In the genomic region with DNA sequence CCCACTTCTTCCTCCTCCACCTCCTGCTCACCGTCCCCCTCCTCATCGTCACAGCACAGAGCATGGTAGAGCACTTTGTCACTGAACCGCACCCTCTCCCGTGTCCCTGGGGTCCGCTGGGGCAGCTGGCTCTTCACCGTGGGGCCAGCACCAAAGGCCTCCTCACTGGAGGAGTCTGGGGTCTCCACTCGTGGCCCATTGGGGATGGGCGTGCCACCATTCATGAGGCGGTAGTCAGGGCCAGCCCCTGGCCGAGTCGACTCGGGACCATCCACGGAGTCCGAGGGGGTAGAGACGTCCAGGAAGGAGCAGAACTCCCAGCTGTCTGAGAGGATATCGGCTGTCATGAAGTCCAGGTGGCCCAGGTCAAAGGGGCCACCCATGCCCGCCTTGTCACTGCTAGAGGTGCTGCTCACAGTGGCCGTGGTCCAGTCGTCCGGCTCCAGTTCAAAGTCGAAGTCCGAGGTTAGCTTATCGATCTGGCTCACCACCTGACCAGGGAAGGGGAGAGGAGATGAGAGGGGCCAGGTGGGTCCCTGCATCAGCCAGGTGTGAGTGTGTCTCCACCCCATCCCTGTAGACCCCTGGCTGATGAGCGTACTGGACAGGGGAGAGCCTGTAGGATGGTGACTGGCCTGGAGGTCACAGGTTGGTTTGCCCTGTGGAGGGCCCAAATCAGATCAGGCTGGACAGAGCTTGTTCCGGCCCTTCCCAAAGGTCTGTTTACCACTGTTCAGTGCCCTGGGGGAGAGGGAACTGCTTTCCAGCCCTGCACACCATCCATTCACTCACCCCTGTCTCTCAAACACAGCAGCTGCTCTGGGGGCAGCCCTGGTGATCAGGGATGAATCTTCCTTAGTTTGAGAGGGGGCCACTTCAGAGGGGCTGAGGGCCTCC, we compare ENCODE assay signal across 1 cellular context.
TF ChIP-seq lines count a peak whose summit lies in the region.

No MANE protein-coding gene starts in this region.

TF ChIP-seq in HepG2, 621 proteins besides CTCF, POLR2A, EP300 and RAD21 (continues in another document):
- peak; percentile 43; the same call in 1 of the 2 replicates for TF ChIP-seq KAT2B (IDR thresholded peaks at IDR 0.05; ENCODE audit: borderline replicate concordance, low read depth, low read length)
- peak; percentile 38; the same call in 1 of the 2 replicates for TF ChIP-seq HDAC1 (CRISPR knock-in tag; IDR thresholded peaks at IDR 0.05)
- TF ChIP-seq, protein P1, sequence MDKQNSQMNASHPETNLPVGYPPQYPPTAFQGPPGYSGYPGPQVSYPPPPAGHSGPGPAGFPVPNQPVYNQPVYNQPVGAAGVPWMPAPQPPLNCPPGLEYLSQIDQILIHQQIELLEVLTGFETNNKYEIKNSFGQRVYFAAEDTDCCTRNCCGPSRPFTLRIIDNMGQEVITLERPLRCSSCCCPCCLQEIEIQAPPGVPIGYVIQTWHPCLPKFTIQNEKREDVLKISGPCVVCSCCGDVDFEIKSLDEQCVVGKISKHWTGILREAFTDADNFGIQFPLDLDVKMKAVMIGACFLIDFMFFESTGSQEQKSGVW (CRISPR knock-in tag; IDR thresholded peaks at IDR 0.05; ENCODE audit: borderline replicate concordance), result no peak
- peak; percentile 32; the same call in 1 of the 2 replicates for TF ChIP-seq HNF4G (IDR thresholded peaks at IDR 0.05; ENCODE audit: borderline replicate concordance, low read depth, low read length)
- 0 out of 2 replicates have a peak, but pooled peaks have one; percentile 39 for TF ChIP-seq HNF4G (CRISPR knock-in tag; IDR thresholded peaks at IDR 0.05; ENCODE audit: borderline replicate concordance, low read depth)
- TF ChIP-seq, protein P2, sequence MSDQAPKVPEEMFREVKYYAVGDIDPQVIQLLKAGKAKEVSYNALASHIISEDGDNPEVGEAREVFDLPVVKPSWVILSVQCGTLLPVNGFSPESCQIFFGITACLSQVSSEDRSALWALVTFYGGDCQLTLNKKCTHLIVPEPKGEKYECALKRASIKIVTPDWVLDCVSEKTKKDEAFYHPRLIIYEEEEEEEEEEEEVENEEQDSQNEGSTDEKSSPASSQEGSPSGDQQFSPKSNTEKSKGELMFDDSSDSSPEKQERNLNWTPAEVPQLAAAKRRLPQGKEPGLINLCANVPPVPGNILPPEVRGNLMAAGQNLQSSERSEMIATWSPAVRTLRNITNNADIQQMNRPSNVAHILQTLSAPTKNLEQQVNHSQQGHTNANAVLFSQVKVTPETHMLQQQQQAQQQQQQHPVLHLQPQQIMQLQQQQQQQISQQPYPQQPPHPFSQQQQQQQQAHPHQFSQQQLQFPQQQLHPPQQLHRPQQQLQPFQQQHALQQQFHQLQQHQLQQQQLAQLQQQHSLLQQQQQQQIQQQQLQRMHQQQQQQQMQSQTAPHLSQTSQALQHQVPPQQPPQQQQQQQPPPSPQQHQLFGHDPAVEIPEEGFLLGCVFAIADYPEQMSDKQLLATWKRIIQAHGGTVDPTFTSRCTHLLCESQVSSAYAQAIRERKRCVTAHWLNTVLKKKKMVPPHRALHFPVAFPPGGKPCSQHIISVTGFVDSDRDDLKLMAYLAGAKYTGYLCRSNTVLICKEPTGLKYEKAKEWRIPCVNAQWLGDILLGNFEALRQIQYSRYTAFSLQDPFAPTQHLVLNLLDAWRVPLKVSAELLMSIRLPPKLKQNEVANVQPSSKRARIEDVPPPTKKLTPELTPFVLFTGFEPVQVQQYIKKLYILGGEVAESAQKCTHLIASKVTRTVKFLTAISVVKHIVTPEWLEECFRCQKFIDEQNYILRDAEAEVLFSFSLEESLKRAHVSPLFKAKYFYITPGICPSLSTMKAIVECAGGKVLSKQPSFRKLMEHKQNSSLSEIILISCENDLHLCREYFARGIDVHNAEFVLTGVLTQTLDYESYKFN (CRISPR knock-in tag; conservative IDR thresholded peaks at IDR 0.05), result peak; percentile 66
- TF ChIP-seq NR2C2 (CRISPR knock-in tag; IDR thresholded peaks at IDR 0.05; ENCODE audit: borderline replicate concordance), result 0 out of 2 replicates have a peak, but pooled peaks have one; percentile 17
- 0 out of 2 replicates have a peak, but pooled peaks have one; percentile 26 for TF ChIP-seq ZBTB7B (CRISPR knock-in tag; IDR thresholded peaks at IDR 0.05)
- peak; percentile 78 for TF ChIP-seq ZEB1 (IDR thresholded peaks at IDR 0.05; ENCODE audit: insufficient replicate concordance, low read depth)
- TF ChIP-seq LCORL (IDR thresholded peaks at IDR 0.05), result no peak
- TF ChIP-seq LCORL (CRISPR knock-in tag; IDR thresholded peaks at IDR 0.05), result peak; percentile 50; the same call in 1 of the 2 replicates
- no peak for TF ChIP-seq PLRG1 (conservative IDR thresholded peaks at IDR 0.05)
- TF ChIP-seq HNF4A (CRISPR knock-in tag; IDR thresholded peaks at IDR 0.05), result peak; percentile 85
- no peak for TF ChIP-seq ZNF382 (CRISPR knock-in tag; IDR thresholded peaks at IDR 0.05; ENCODE audit: borderline replicate concordance)
- peak; percentile 44; the same call in 1 of the 2 replicates for TF ChIP-seq NR2F6 (IDR thresholded peaks at IDR 0.05)
- peak; percentile 42; the same call in 1 of the 2 replicates for TF ChIP-seq NR2F6 (CRISPR knock-in tag; IDR thresholded peaks at IDR 0.05)
- TF ChIP-seq RARA (CRISPR knock-in tag; IDR thresholded peaks at IDR 0.05), result peak; percentile 40; the same call in 1 of the 2 replicates
- TF ChIP-seq ONECUT2 (CRISPR knock-in tag; IDR thresholded peaks at IDR 0.05), result peak; percentile 88
- no peak for TF ChIP-seq KMT2B (CRISPR knock-in tag; IDR thresholded peaks at IDR 0.05)
- TF ChIP-seq, protein P3, sequence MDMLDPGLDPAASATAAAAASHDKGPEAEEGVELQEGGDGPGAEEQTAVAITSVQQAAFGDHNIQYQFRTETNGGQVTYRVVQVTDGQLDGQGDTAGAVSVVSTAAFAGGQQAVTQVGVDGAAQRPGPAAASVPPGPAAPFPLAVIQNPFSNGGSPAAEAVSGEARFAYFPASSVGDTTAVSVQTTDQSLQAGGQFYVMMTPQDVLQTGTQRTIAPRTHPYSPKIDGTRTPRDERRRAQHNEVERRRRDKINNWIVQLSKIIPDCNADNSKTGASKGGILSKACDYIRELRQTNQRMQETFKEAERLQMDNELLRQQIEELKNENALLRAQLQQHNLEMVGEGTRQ (IDR thresholded peaks at IDR 0.05; ENCODE audit: low read depth, low read length), result no peak
- TF ChIP-seq, protein P3 (CRISPR knock-in tag; IDR thresholded peaks at IDR 0.05; ENCODE audit: borderline replicate concordance), result peak; percentile 50; the same call in 1 of the 2 replicates
- TF ChIP-seq, protein P4, sequence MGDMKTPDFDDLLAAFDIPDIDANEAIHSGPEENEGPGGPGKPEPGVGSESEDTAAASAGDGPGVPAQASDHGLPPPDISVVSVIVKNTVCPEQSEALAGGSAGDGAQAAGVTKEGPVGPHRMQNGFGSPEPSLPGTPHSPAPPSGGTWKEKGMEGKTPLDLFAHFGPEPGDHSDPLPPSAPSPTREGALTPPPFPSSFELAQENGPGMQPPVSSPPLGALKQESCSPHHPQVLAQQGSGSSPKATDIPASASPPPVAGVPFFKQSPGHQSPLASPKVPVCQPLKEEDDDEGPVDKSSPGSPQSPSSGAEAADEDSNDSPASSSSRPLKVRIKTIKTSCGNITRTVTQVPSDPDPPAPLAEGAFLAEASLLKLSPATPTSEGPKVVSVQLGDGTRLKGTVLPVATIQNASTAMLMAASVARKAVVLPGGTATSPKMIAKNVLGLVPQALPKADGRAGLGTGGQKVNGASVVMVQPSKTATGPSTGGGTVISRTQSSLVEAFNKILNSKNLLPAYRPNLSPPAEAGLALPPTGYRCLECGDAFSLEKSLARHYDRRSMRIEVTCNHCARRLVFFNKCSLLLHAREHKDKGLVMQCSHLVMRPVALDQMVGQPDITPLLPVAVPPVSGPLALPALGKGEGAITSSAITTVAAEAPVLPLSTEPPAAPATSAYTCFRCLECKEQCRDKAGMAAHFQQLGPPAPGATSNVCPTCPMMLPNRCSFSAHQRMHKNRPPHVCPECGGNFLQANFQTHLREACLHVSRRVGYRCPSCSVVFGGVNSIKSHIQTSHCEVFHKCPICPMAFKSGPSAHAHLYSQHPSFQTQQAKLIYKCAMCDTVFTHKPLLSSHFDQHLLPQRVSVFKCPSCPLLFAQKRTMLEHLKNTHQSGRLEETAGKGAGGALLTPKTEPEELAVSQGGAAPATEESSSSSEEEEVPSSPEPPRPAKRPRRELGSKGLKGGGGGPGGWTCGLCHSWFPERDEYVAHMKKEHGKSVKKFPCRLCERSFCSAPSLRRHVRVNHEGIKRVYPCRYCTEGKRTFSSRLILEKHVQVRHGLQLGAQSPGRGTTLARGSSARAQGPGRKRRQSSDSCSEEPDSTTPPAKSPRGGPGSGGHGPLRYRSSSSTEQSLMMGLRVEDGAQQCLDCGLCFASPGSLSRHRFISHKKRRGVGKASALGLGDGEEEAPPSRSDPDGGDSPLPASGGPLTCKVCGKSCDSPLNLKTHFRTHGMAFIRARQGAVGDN (CRISPR knock-in tag; IDR thresholded peaks at IDR 0.05), result peak; percentile 45; the same call in 1 of the 2 replicates
- TF ChIP-seq HOXA3 (CRISPR knock-in tag; IDR thresholded peaks at IDR 0.05), result 0 out of 2 replicates have a peak, but pooled peaks have one; percentile 33
- TF ChIP-seq, protein P5, sequence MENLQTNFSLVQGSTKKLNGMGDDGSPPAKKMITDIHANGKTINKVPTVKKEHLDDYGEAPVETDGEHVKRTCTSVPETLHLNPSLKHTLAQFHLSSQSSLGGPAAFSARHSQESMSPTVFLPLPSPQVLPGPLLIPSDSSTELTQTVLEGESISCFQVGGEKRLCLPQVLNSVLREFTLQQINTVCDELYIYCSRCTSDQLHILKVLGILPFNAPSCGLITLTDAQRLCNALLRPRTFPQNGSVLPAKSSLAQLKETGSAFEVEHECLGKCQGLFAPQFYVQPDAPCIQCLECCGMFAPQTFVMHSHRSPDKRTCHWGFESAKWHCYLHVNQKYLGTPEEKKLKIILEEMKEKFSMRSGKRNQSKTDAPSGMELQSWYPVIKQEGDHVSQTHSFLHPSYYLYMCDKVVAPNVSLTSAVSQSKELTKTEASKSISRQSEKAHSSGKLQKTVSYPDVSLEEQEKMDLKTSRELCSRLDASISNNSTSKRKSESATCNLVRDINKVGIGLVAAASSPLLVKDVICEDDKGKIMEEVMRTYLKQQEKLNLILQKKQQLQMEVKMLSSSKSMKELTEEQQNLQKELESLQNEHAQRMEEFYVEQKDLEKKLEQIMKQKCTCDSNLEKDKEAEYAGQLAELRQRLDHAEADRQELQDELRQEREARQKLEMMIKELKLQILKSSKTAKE (CRISPR knock-in tag; IDR thresholded peaks at IDR 0.05; ENCODE audit: borderline replicate concordance), result 0 out of 2 replicates have a peak, but pooled peaks have one; percentile 14
- peak; percentile 13; the same call in 1 of the 2 replicates for TF ChIP-seq PITX1 (CRISPR knock-in tag; IDR thresholded peaks at IDR 0.05)
- TF ChIP-seq, protein P6, sequence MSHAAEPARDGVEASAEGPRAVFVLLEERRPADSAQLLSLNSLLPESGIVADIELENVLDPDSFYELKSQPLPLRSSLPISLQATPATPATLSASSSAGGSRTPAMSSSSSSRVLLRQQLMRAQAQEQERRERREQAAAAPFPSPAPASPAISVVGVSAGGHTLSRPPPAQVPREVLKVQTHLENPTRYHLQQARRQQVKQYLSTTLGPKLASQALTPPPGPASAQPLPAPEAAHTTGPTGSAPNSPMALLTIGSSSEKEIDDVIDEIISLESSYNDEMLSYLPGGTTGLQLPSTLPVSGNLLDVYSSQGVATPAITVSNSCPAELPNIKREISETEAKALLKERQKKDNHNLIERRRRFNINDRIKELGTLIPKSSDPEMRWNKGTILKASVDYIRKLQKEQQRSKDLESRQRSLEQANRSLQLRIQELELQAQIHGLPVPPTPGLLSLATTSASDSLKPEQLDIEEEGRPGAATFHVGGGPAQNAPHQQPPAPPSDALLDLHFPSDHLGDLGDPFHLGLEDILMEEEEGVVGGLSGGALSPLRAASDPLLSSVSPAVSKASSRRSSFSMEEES (CRISPR knock-in tag; IDR thresholded peaks at IDR 0.05), result 0 out of 2 replicates have a peak, but pooled peaks have one; percentile 20
- TF ChIP-seq, protein P7, sequence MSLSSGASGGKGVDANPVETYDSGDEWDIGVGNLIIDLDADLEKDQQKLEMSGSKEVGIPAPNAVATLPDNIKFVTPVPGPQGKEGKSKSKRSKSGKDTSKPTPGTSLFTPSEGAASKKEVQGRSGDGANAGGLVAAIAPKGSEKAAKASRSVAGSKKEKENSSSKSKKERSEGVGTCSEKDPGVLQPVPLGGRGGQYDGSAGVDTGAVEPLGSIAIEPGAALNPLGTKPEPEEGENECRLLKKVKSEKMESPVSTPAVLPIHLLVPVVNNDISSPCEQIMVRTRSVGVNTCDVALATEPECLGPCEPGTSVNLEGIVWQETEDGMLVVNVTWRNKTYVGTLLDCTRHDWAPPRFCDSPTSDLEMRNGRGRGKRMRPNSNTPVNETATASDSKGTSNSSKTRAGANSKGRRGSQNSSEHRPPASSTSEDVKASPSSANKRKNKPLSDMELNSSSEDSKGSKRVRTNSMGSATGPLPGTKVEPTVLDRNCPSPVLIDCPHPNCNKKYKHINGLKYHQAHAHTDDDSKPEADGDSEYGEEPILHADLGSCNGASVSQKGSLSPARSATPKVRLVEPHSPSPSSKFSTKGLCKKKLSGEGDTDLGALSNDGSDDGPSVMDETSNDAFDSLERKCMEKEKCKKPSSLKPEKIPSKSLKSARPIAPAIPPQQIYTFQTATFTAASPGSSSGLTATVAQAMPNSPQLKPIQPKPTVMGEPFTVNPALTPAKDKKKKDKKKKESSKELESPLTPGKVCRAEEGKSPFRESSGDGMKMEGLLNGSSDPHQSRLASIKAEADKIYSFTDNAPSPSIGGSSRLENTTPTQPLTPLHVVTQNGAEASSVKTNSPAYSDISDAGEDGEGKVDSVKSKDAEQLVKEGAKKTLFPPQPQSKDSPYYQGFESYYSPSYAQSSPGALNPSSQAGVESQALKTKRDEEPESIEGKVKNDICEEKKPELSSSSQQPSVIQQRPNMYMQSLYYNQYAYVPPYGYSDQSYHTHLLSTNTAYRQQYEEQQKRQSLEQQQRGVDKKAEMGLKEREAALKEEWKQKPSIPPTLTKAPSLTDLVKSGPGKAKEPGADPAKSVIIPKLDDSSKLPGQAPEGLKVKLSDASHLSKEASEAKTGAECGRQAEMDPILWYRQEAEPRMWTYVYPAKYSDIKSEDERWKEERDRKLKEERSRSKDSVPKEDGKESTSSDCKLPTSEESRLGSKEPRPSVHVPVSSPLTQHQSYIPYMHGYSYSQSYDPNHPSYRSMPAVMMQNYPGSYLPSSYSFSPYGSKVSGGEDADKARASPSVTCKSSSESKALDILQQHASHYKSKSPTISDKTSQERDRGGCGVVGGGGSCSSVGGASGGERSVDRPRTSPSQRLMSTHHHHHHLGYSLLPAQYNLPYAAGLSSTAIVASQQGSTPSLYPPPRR (CRISPR knock-in tag; IDR thresholded peaks at IDR 0.05; ENCODE audit: borderline replicate concordance), result 0 out of 2 replicates have a peak, but pooled peaks have one; percentile 14
- TF ChIP-seq MTA1 (CRISPR knock-in tag; IDR thresholded peaks at IDR 0.05; ENCODE audit: borderline replicate concordance), result peak; percentile 84; the same call in 1 of the 2 replicates
- TF ChIP-seq GLI4 (CRISPR knock-in tag; IDR thresholded peaks at IDR 0.05; ENCODE audit: borderline replicate concordance), result no peak
- TF ChIP-seq ZNF317 (CRISPR knock-in tag; IDR thresholded peaks at IDR 0.05), result peak; percentile 89; the same call in 1 of the 2 replicates
- TF ChIP-seq ZBTB8A (CRISPR knock-in tag; IDR thresholded peaks at IDR 0.05; ENCODE audit: borderline replicate concordance, low read depth), result no peak
- peak; percentile 99 for TF ChIP-seq ZSCAN25 (CRISPR knock-in tag; IDR thresholded peaks at IDR 0.05)
- peak; percentile 52; the same call in 1 of the 2 replicates for TF ChIP-seq SALL1 (CRISPR knock-in tag; IDR thresholded peaks at IDR 0.05)
- TF ChIP-seq ZNF749 (CRISPR knock-in tag; IDR thresholded peaks at IDR 0.05; ENCODE audit: borderline replicate concordance), result no peak
